In genomic region chr11:68659158-68659921, GRCh38 we compare ENCODE assay signal across 8 cellular contexts. TPM values are rescaled to one million over a fixed set of nuclear protein-coding genes. Genes with fewer than 3 reads are reported as not detected.
DNase-seq lines count a peak whose midpoint lies in the region; ATAC-seq, FAIRE-seq and TF ChIP-seq lines count a peak whose summit lies in the region.

No MANE protein-coding gene starts in this region.

- no peak overlapping the region for H2BK15ac ChIP-seq in H1 (ENCODE audit: low read length)
- no peak overlapping the region for H2BK15ac ChIP-seq in neuronal stem cell (ENCODE audit: low read length)

- CTCF ChIA-PET in H1 (lab: Charles Lee; ENCODE audit: partially characterized antibody): interaction anchor here (0.7 to 2.3 kb wide), 4 partner anchors 11 to 31 kb away, joined by 3 to 5 read pairs (median 4); no protein-coding TSS in a partner anchor

- H3K4me1 ChIP-seq in H1 (replicated peaks in 1 of 4; ENCODE audit: control insufficient read depth in 3 of 4, insufficient read depth in 4 of 4, low read length in 3 of 4): no peaks in the 10 kb centered on the region
- no peaks in the 10 kb centered on the region for H3K4me1 ChIP-seq in neuronal stem cell (ENCODE audit: control insufficient read depth in 2 of 2, insufficient read depth in 1 of 2, low read depth in 1 of 2, low read length in 2 of 2)

- in situ Hi-C loops in ACHN (cut with HindIII; ENCODE audit: low pct_ligation_motif_present, low pct_unique_long_range_greater_than_20kb, low sequenced_read_pairs): no loop called here

- H3K27ac ChIP-seq in H1 (ENCODE audit: low read depth, low read length): no peak overlapping the region
- H3K27ac ChIP-seq in neuronal stem cell (replicated peaks; ENCODE audit: low read length): no peak overlapping the region

- H4K8ac ChIP-seq in H1 (ENCODE audit: extremely low read depth, insufficient read depth, low read length) (0 out of 2 replicates have a peak overlapping the region, but pooled peaks have one; percentile 29), neuronal stem cell (ENCODE audit: low read depth, low read length) (no peak overlapping the region)

- H3K9ac ChIP-seq in H1 (replicated peaks in 1 of 4; ENCODE audit: extremely low read depth in 1 of 4, low read depth in 3 of 4, low read length in 3 of 4): no peak overlapping the region
- H3K9ac ChIP-seq in neuronal stem cell (ENCODE audit: low read depth, low read length, poor library complexity): no peak overlapping the region

- H4K20me1 ChIP-seq in H1 (replicated peaks in 1 of 2; ENCODE audit: control insufficient read depth in 1 of 2, insufficient read depth in 2 of 2, low read length in 2 of 2): no peaks in the 10 kb centered on the region

- no peak overlapping the region for H3K4me2 ChIP-seq in H1 (ENCODE audit: insufficient read depth in 1 of 2, low read depth in 2 of 2, low read length in 2 of 2)
- no peak overlapping the region for H3K4me2 ChIP-seq in neuronal stem cell (ENCODE audit: insufficient read depth, low read length, poor library complexity, severe bottlenecking)

- TF ChIP-seq CTCF in H1 (IDR thresholded peaks at IDR 0.05; ENCODE audit: control extremely low read depth in 1 of 3, insufficient read depth in 1 of 3, low read depth in 1 of 3, low read length in 3 of 3): no peak

- no peaks in the 10 kb centered on the region for H3K27me3 ChIP-seq in H1 (replicated peaks in 1 of 4; ENCODE audit: control insufficient read depth in 3 of 4, extremely low read depth in 1 of 4, insufficient read depth in 3 of 4, low read length in 3 of 4)
- peaks cover 0 to 13% (median 0%) of the 10 kb centered on the region in 3 experiments for H3K27me3 ChIP-seq in neuronal stem cell (ENCODE audit: control insufficient read depth in 3 of 3, insufficient read depth in 3 of 3, low read depth in 1 of 3, low read length in 3 of 3)

- no peak overlapping the region for H2AFZ ChIP-seq in H1 (ENCODE audit: low read length)
- H2AFZ ChIP-seq in neuronal stem cell (ENCODE audit: low read length): no peak overlapping the region

- ATAC-seq in GM18520 (IDR thresholded peaks at IDR 0.05; ENCODE audit: unreplicated experiment) (no peak), GM19023 (IDR thresholded peaks at IDR 0.05; ENCODE audit: unreplicated experiment) (no peak)

- H3K79me1 ChIP-seq in H1 (ENCODE audit: low read depth, low read length): no peaks in the 10 kb centered on the region
- no peaks in the 10 kb centered on the region for H3K79me1 ChIP-seq in neuronal stem cell (ENCODE audit: low read depth, low read length)

- H3K18ac ChIP-seq in H1 (ENCODE audit: extremely low read depth, low read length): no peak overlapping the region
- H3K18ac ChIP-seq in neuronal stem cell (ENCODE audit: low read length): peak overlapping the region; percentile 42

- H3K4me3 ChIP-seq in H1 (ENCODE audit: extremely low read depth in 1 of 4, insufficient read depth in 2 of 4, low read depth in 3 of 4, low read length in 4 of 4): no peak overlapping the region
- H3K4me3 ChIP-seq in neuronal stem cell (ENCODE audit: low read length in 2 of 2): no peak overlapping the region

- H3K4ac ChIP-seq in H1 (replicated peaks; ENCODE audit: insufficient read length, low read depth, low read length) (no peak overlapping the region), neuronal stem cell (ENCODE audit: low read length) (no peak overlapping the region)

- no peak for TF ChIP-seq POLR2A in H1 (IDR thresholded peaks at IDR 0.05; ENCODE audit: control extremely low read depth in 1 of 2, low read depth in 2 of 2, low read length in 2 of 2)

- POLR2A ChIA-PET in H1 (lab: Charles Lee; ENCODE audit: partially characterized antibody): interaction anchor here (1.0 to 1.1 kb wide), 2 partner anchors 10 to 11 kb away, joined by 3 read pairs; no protein-coding TSS in a partner anchor

- H3K23me2 ChIP-seq in H1 (ENCODE audit: low read depth, low read length): no peaks in the 10 kb centered on the region

- 88% methylated on average over 21 of the region's 22 CpGs; no CpG with 5 or more reads in 1 of the 2 experiments for WGBS in H1 (ENCODE audit: extremely low coverage in 1 of 2, insufficient coverage in 1 of 2, insufficient read length in 1 of 2, insufficient replicate concordance in 2 of 2, low coverage in 1 of 2, low lambda C conversion rate in 2 of 2, missing lambda C conversion rate in 1 of 2), 2 experiments
- no CpG with 5 or more reads among the region's 22 CpGs for WGBS in neuronal stem cell (ENCODE audit: extremely low coverage in 2 of 2, insufficient read length in 2 of 2, insufficient replicate concordance in 1 of 2), 2 donors

- H4K5ac ChIP-seq in H1 (ENCODE audit: insufficient read length, low read depth, low read length): no peak overlapping the region

- no peak for TF ChIP-seq EP300 in H1 (IDR thresholded peaks at IDR 0.05; ENCODE audit: borderline replicate concordance in 1 of 2, low read depth in 2 of 2, low read length in 2 of 2)

- no peak overlapping the region for H2BK20ac ChIP-seq in H1 (ENCODE audit: low read length)

- peaks cover 0 to 6% of the 10 kb centered on the region in 2 experiments; a peak in 1 of 4 replicates for H3K9me3 ChIP-seq in H1 (ENCODE audit: insufficient read depth in 2 of 2, low read depth in 1 of 2, low read length in 1 of 2)
- peaks cover 6 to 7% of the 10 kb centered on the region in 2 donors for H3K9me3 ChIP-seq in neuronal stem cell (replicated peaks in 1 of 2; ENCODE audit: control insufficient read depth in 2 of 2, insufficient read depth in 1 of 2, low read depth in 1 of 2, low read length in 2 of 2)

- H2BK120ac ChIP-seq in H1 (replicated peaks; ENCODE audit: low read depth, low read length) (no peak overlapping the region), neuronal stem cell (ENCODE audit: low read depth, low read length) (no peak overlapping the region)

- H3K14ac ChIP-seq in H1 (ENCODE audit: insufficient read length) (no peak overlapping the region), neuronal stem cell (ENCODE audit: low read length) (no peak overlapping the region)

- DNase-seq in DMS79 treated with DMSO at 0.1 percent for 48 hours (lab: John Stamatoyannopoulos, UW): peak; percentile 97
- peak; percentile 96 for DNase-seq in NCI-H2227 (lab: John Stamatoyannopoulos, UW; ENCODE audit: unreplicated experiment)
- DNase-seq in H1 (ENCODE audit: low read depth in 1 of 2, low spot score in 2 of 2): no peak
- DNase-seq in neuronal stem cell (ENCODE audit: low spot score): no peak
- DNase-seq in activated CD4-positive, alpha-beta T cell treated with anti-CD3 and anti-CD28 coated beads for 1 hour: no peak
- DNase-seq in ACHN: no peak

- FAIRE-seq in H1 (lab: Jason Lieb, UNC): no peak

- H3K79me2 ChIP-seq in H1 (ENCODE audit: control insufficient read depth in 1 of 2, insufficient read depth in 2 of 2, low read length in 2 of 2): no peaks in the 10 kb centered on the region

- H4K91ac ChIP-seq in H1 (replicated peaks; ENCODE audit: insufficient read length, low read length) (no peak overlapping the region), neuronal stem cell (ENCODE audit: low read depth, low read length, poor library complexity) (no peak overlapping the region)

- no peak for TF ChIP-seq RAD21 in H1 (IDR thresholded peaks at IDR 0.05 in 1 of 2, conservative IDR thresholded peaks at IDR 0.05 in 1 of 2; ENCODE audit: low read depth in 2 of 2, low read length in 2 of 2)

- H3K36me3 ChIP-seq in H1 (ENCODE audit: control insufficient read depth in 2 of 4, insufficient read depth in 4 of 4, low read length in 3 of 4): no peaks in the 10 kb centered on the region
- H3K36me3 ChIP-seq in neuronal stem cell (replicated peaks in 1 of 2; ENCODE audit: control insufficient read depth in 2 of 2, insufficient read depth in 2 of 2, low read length in 2 of 2): no peaks in the 10 kb centered on the region

- no peak overlapping the region for H3K23ac ChIP-seq in H1 (ENCODE audit: insufficient read length)
- no peak overlapping the region for H3K23ac ChIP-seq in neuronal stem cell (ENCODE audit: low read depth, low read length, poor library complexity)

- H3K56ac ChIP-seq in H1 (replicated peaks; ENCODE audit: insufficient read length, low read depth, low read length): no peak overlapping the region

- H2BK5ac ChIP-seq in H1 (ENCODE audit: low read depth, low read length): no peak overlapping the region
- H2BK5ac ChIP-seq in neuronal stem cell (ENCODE audit: low read length): no peak overlapping the region

- H2BK12ac ChIP-seq in H1 (ENCODE audit: low read depth, low read length) (no peak overlapping the region), neuronal stem cell (ENCODE audit: low read length) (no peak overlapping the region)

- no peak overlapping the region for H2AK5ac ChIP-seq in H1 (ENCODE audit: low read depth, low read length)
- no peak overlapping the region for H2AK5ac ChIP-seq in neuronal stem cell (ENCODE audit: low read depth, low read length)

TF ChIP-seq in H1, 55 proteins besides CTCF, POLR2A, EP300 and RAD21 (continues in another document):
- TF ChIP-seq SP1 (IDR thresholded peaks at IDR 0.05; ENCODE audit: low read depth, low read length) (no peak), CHD1 (IDR thresholded peaks at IDR 0.05; ENCODE audit: low read depth, low read length) (no peak), TAF7 (optimal IDR thresholded peaks at IDR 0.05; ENCODE audit: borderline replicate concordance, low read depth, low read length) (no peak), ATF2 (IDR thresholded peaks at IDR 0.05; ENCODE audit: low read length) (no peak), YY1 (IDR thresholded peaks at IDR 0.05; ENCODE audit: low read depth, low read length) (no peak), CEBPB (IDR thresholded peaks at IDR 0.05; ENCODE audit: low read depth, low read length) (no peak)

RNA-seq across cellular contexts. Expression of gene GAL, which starts 25.0 kb away (rescaled TPM):
- total RNA-seq in H1 (2021; fragmentation: NEBNext Ultra II Directional; extraction: Animal tissue kit (Norgen Biotek cat#: 25700)): 233 and 234 TPM in 2 replicates
- 81.8 and 124 TPM in 2 replicates for polyA plus RNA-seq in H1 (2011; rRNA removed)
- polyA plus RNA-seq in H1 (2011; cell fraction: cytosol; rRNA removed): 93.5 TPM
- 72.9 TPM for polyA plus RNA-seq in H1 (2011; cell fraction: nucleus; rRNA removed)
- polyA plus RNA-seq in H1 (2012, experiment 1 of 2): 113 to 133 TPM (median 127 TPM) in 4 replicates
- 189 TPM for polyA plus RNA-seq in H1 (2012, experiment 2 of 2)
- 495 TPM for polyA plus RNA-seq in H1 (2013, experiment 1 of 2)
- polyA plus RNA-seq in H1 (2013, experiment 2 of 2): 562 TPM
- polyA minus RNA-seq in H1 (2011; rRNA and poly(A)+ RNA removed): 19.7 and 28.9 TPM in 2 replicates
- 55.9 TPM for polyA minus RNA-seq in H1 (2011; cell fraction: cytosol; rRNA and poly(A)+ RNA removed)
- 29.4 TPM for polyA minus RNA-seq in H1 (2011; cell fraction: nucleus; rRNA and poly(A)+ RNA removed)
- polyA plus RNA-seq in neuronal stem cell (2013, experiment 1 of 2): 1.5 TPM
- 1.2 TPM for polyA plus RNA-seq in neuronal stem cell (2013, experiment 2 of 2)

Comparison
In these comparisons a context has a peak if more than half of its experiments do, and no peak if none do; other contexts are left out.
1. DNase-seq: peak in DMS79 treated with DMSO at 0.1 percent for 48 hours (single experiment) and NCI-H2227 (single experiment); none in H1 (0 of 2), neuronal stem cell (single experiment), activated CD4-positive, alpha-beta T cell treated with anti-CD3 and anti-CD28 coated beads for 1 hour (single experiment) and ACHN (single experiment).